ENCODE assay signal across 8 cellular contexts in the genomic region with DNA sequence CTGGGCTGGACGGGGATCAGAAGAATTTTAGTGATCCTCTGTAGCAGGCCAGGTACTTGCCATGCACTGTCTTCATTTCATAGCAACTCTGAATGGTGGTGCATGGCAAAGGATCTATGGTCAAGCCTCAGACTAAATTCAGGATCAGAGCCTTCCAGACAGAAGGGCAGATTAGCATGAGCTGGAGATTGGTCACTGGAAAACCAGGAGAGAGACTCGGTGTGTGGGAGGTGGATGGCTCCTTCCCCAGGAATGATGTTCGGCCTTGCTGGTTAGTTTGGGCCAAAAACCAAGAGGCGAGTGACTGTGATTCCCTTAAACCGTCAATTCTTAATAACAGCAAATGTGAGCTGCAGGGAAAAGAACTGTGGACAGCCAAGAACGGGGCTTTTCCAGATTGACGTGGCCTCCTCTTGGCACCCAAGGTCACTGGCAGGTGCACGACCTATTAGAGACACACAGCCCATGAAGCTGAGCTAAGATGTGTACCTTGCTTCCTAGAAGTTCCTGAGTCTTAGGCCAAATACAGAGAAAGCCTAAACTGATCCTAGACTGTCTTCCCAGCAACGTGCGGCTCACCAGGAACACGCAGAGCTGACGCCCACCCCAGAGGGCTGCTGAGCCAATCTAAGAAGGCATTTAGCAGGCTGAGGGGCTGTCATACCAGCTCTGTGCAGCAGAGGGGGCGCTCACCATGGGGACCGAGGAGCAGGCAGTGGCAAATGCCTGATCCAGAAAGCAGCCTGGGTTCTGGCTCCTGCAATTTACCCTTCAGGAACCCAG. TPM values are rescaled to one million over a fixed set of nuclear protein-coding genes. Genes with fewer than 3 reads are reported as not detected.
DNase-seq lines count a peak whose midpoint lies in the region; ATAC-seq, FAIRE-seq and TF ChIP-seq lines count a peak whose summit lies in the region.

No MANE protein-coding gene starts in this region.

- H3K4me3 Mint-ChIP-seq in activated CD8-positive, alpha-beta T cell treated with anti-CD3 and anti-CD28 coated beads, Interleukin-2, amount 10 ng/mL, durations not matched to agents 7 days and 5 days, result no peak overlapping the region
- H3K4me3 Mint-ChIP-seq in effector memory CD8-positive, alpha-beta T cell, result no peak overlapping the region

- POLR2A ChIA-PET in activated CD8-positive, alpha-beta T cell treated with anti-CD3 and anti-CD28 coated beads, Interleukin-2, amount 10 ng/mL, durations not matched to agents 7 days and 5 days (lab: Charles Lee), result no interaction called here

- CTCF ChIA-PET in activated CD8-positive, alpha-beta T cell treated with anti-CD3 and anti-CD28 coated beads, Interleukin-2, amount 10 ng/mL, durations not matched to agents 7 days and 5 days (lab: Charles Lee), result interaction anchor here (0.7 to 2.5 kb wide), 34 partner anchors 9 to 358 kb away, joined by 3 to 28 read pairs (median 5); partner anchors contain the start of gene ALDH4A1

- H3K36me3 Mint-ChIP-seq in activated CD8-positive, alpha-beta T cell treated with anti-CD3 and anti-CD28 coated beads, Interleukin-2, amount 10 ng/mL, durations not matched to agents 7 days and 5 days (ENCODE audit: low read depth), result no peaks in the 10 kb centered on the region
- no peaks in the 10 kb centered on the region for H3K36me3 Mint-ChIP-seq in effector memory CD8-positive, alpha-beta T cell (ENCODE audit: insufficient read depth)

- no peak for TF ChIP-seq POLR2A in GM12892 (IDR thresholded peaks at IDR 0.05; ENCODE audit: low read depth, low read length)

- DNase-seq in ACHN (peak; percentile 60), GM12892 (ENCODE audit: insufficient read length) (peak; percentile 66), NCI-H69 (lab: John Stamatoyannopoulos, UW) (peak; percentile 32), mucosa of gallbladder (ENCODE audit: low spot score) (peak; percentile 63)
- DNase-seq in activated CD8-positive, alpha-beta T cell treated with anti-CD3 and anti-CD28 coated beads, Interleukin-2, amount 10 ng/mL, durations not matched to agents 7 days and 5 days, result peak; percentile 76
- DNase-seq in effector memory CD8-positive, alpha-beta T cell, result peak; percentile 72 to 78 (median 73)
- peak; percentile 37 to 64 for DNase-seq in stimulated activated CD8-positive, alpha-beta memory T cell treated with anti-CD3 and anti-CD28 coated beads, Interleukin-4, amount 100 ng/mL, for 4 hours (ENCODE audit: low read depth in 2 of 2, low spot score in 1 of 2)

- no peaks in the 10 kb centered on the region for H3K9me3 Mint-ChIP-seq in activated CD8-positive, alpha-beta T cell treated with anti-CD3 and anti-CD28 coated beads, Interleukin-2, amount 10 ng/mL, durations not matched to agents 7 days and 5 days (ENCODE audit: insufficient read depth)
- H3K9me3 Mint-ChIP-seq in effector memory CD8-positive, alpha-beta T cell, result no peaks in the 10 kb centered on the region

- H3K27me3 Mint-ChIP-seq in activated CD8-positive, alpha-beta T cell treated with anti-CD3 and anti-CD28 coated beads, Interleukin-2, amount 10 ng/mL, durations not matched to agents 7 days and 5 days (ENCODE audit: low read depth), result no peaks in the 10 kb centered on the region
- no peaks in the 10 kb centered on the region for H3K27me3 Mint-ChIP-seq in effector memory CD8-positive, alpha-beta T cell

- in situ Hi-C loops in ACHN (cut with HindIII; ENCODE audit: low pct_ligation_motif_present, low pct_unique_long_range_greater_than_20kb, low sequenced_read_pairs), result no loop called here

- ATAC-seq in activated CD8-positive, alpha-beta T cell treated with anti-CD3 and anti-CD28 coated beads, Interleukin-2, amount 10 ng/mL, durations not matched to agents 7 days and 5 days, result peak; percentile 69
- ATAC-seq in effector memory CD8-positive, alpha-beta T cell (replicated peaks), result peak; percentile 78
- no peak for ATAC-seq in GM21528 (IDR thresholded peaks at IDR 0.05; ENCODE audit: low FRiP score, unreplicated experiment)

- no peak overlapping the region for H3K27ac Mint-ChIP-seq in activated CD8-positive, alpha-beta T cell treated with anti-CD3 and anti-CD28 coated beads, Interleukin-2, amount 10 ng/mL, durations not matched to agents 7 days and 5 days
- no peak overlapping the region for H3K27ac Mint-ChIP-seq in effector memory CD8-positive, alpha-beta T cell

- H3K4me1 Mint-ChIP-seq in activated CD8-positive, alpha-beta T cell treated with anti-CD3 and anti-CD28 coated beads, Interleukin-2, amount 10 ng/mL, durations not matched to agents 7 days and 5 days (ENCODE audit: low read depth), result no peaks in the 10 kb centered on the region
- H3K4me1 Mint-ChIP-seq in effector memory CD8-positive, alpha-beta T cell (ENCODE audit: low read depth in 2 of 2), result no peaks in the 10 kb centered on the region

- peak; percentile 85 for FAIRE-seq in GM12892 (lab: Jason Lieb, UNC)

RNA-seq across cellular contexts. Expression of gene ALDH4A1, which starts 18.5 kb away (rescaled TPM):
- polyA plus RNA-seq in GM12892 (2012; ENCODE audit: missing spikeins), result 2.8 TPM
- total RNA-seq in activated CD8-positive, alpha-beta T cell treated with anti-CD3 and anti-CD28 coated beads, Interleukin-2, amount 10 ng/mL, durations not matched to agents 7 days and 5 days, result 1 to 10 TPM; 4.2 to 4.3 TPM
- total RNA-seq in mucosa of gallbladder, result 26.4 TPM

RNA-seq across cellular contexts. Expression of gene TAS1R2, which starts 24.4 kb away (rescaled TPM):
- polyA plus RNA-seq in GM12892 (2012; ENCODE audit: missing spikeins), result not detected
- total RNA-seq in activated CD8-positive, alpha-beta T cell treated with anti-CD3 and anti-CD28 coated beads, Interleukin-2, amount 10 ng/mL, durations not matched to agents 7 days and 5 days, result not detected
- not detected for total RNA-seq in mucosa of gallbladder
